ENCODE assay signal across 16 cellular contexts in genomic region chrX:16856744-16857143, GRCh38.
"Had no signal": no experiment of that assay in that cellular context is flagged by ENCODE, and none has a peak within 500 bp of the region (broad histone marks: within the 10 kb centered on the region; RNA-seq: fewer than 3 reads in every experiment).

No MANE protein-coding gene starts in this region.

- H3K9me3 Mint-ChIP-seq: central memory CD8-positive, alpha-beta T cell; effector memory CD8-positive, alpha-beta T cell had no signal

- H3K27me3 ChIP-seq: brain microvascular endothelial cell, neural progenitor cell, right lobe of liver, SJCRH30, testis, upper lobe of left lung had no signal

- H3K27me3 Mint-ChIP-seq: activated naive CD8-positive, alpha-beta T cell treated with anti-CD3 and anti-CD28 coated beads for 36 hours; central memory CD8-positive, alpha-beta T cell; effector memory CD8-positive, alpha-beta T cell had no signal

- H3K4me1 Mint-ChIP-seq: mesothelial cell of epicardium had no signal

- H3K4me3 ChIP-seq: lung, neural progenitor cell, right lobe of liver, SJCRH30, stomach, testis, upper lobe of left lung had no signal

- H3K4me1 ChIP-seq: neural progenitor cell, right lobe of liver, SJCRH30, upper lobe of left lung had no signal

- H3K4me2 ChIP-seq: neural progenitor cell had no signal

- ATAC-seq: effector memory CD8-positive, alpha-beta T cell; right lobe of liver had no signal

- FAIRE-seq: frontal cortex had no signal

- H3K27ac ChIP-seq: brain microvascular endothelial cell, neural progenitor cell, right lobe of liver, SJCRH30, stomach, testis, upper lobe of left lung had no signal

- H3K9me3 ChIP-seq: right lobe of liver, SJCRH30, testis, upper lobe of left lung had no signal

- H3K9ac ChIP-seq: neural progenitor cell had no signal

- DNase-seq: activated CD4-positive, alpha-beta T cell treated with anti-CD3 and anti-CD28 coated beads, Interleukin-2, amount 50 U/mL, for 1 hour; amygdala; effector memory CD8-positive, alpha-beta T cell; head of caudate nucleus; right lobe of liver; stomach; testis; upper lobe of left lung had no signal

- H3K4me3 Mint-ChIP-seq: activated naive CD8-positive, alpha-beta T cell treated with anti-CD3 and anti-CD28 coated beads for 36 hours; central memory CD8-positive, alpha-beta T cell; mesothelial cell of epicardium; neural progenitor cell had no signal

- H2AFZ ChIP-seq: neural progenitor cell had no signal

- H3K27ac Mint-ChIP-seq: effector memory CD8-positive, alpha-beta T cell; mesothelial cell of epicardium; neural progenitor cell had no signal
